ENCODE assay signal across 9 cellular contexts in genomic region chr3:73868688-73869315, GRCh38.
DNase-seq lines count a peak whose midpoint lies in the region; ATAC-seq and TF ChIP-seq lines count a peak whose summit lies in the region.
"Had no signal": no experiment of that assay in that cellular context is flagged by ENCODE, and none has a peak within 500 bp of the region (broad histone marks: within the 10 kb centered on the region; RNA-seq: fewer than 3 reads in every experiment).

No MANE protein-coding gene starts in this region.

- H3K9me3 ChIP-seq in NT2/D1 (ENCODE audit: insufficient read depth, low read length) (0 out of 2 replicates have a peak, but pooled peaks cover 7% of the 10 kb centered on the region), esophagus squamous epithelium (no peaks in the 10 kb centered on the region), osteoblast (ENCODE audit: low read depth, low read length) (no peaks in the 10 kb centered on the region)

- TF ChIP-seq CTCF in esophagus squamous epithelium (IDR thresholded peaks at IDR 0.05) (peak in 4 of 6 experiments; percentile 23 to 55 (median 36)), osteoblast (IDR thresholded peaks at IDR 0.05; ENCODE audit: extremely low read depth, low read depth, low read length) (peak; percentile 67)

- H3K27ac ChIP-seq in esophagus squamous epithelium = no peak overlapping the region
- H3K27ac ChIP-seq in osteoblast (ENCODE audit: low read depth, low read length) = no peak overlapping the region

- H3K36me3 Mint-ChIP-seq in stimulated activated effector memory CD8-positive, alpha-beta T cell treated with anti-CD3 and anti-CD28 coated beads, Interleukin-12 subunit alpha, Interleukin-12 subunit beta, amount 100 ng/mL, for 72 hours = no peaks in the 10 kb centered on the region
- H3K36me3 Mint-ChIP-seq: activated naive CD8-positive, alpha-beta T cell treated with anti-CD3 and anti-CD28 coated beads, Interleukin-2, amount 10 ng/mL, durations not matched to agents 7 days and 5 days had no signal

- TF ChIP-seq POLR2A in esophagus squamous epithelium (IDR thresholded peaks at IDR 0.05) = no peak

- no peaks in the 10 kb centered on the region for H3K79me2 ChIP-seq in osteoblast (ENCODE audit: insufficient read depth, low read length)

- H3K4me2 ChIP-seq in osteoblast (ENCODE audit: insufficient read depth, low read length) = no peak overlapping the region

- WGBS in esophagus squamous epithelium, 2 donors = 53 to 55% methylated on average over 3 of the region's 3 CpGs

- DNase-seq in Right ventricle myocardium inferior (ENCODE audit: missing footprints) = no peak
- no peak for DNase-seq in cardiac septum (ENCODE audit: low spot score)
- DNase-seq in NT2/D1 (ENCODE audit: low read depth, low spot score) = peak; percentile 30
- no peak for DNase-seq in esophagus squamous epithelium (lab: John Stamatoyannopoulos, UW)
- peak; percentile 86 for DNase-seq in osteoblast (ENCODE audit: insufficient read length, low spot score, missing footprints)
- DNase-seq in stimulated activated effector memory CD8-positive, alpha-beta T cell treated with anti-CD3 and anti-CD28 coated beads, Interleukin-12 subunit alpha, Interleukin-12 subunit beta, amount 100 ng/mL, for 72 hours (ENCODE audit: low spot score in 2 of 2) = no peak
- DNase-seq: activated naive CD8-positive, alpha-beta T cell treated with anti-CD3 and anti-CD28 coated beads, Interleukin-2, amount 10 ng/mL, durations not matched to agents 7 days and 5 days had no signal

- ATAC-seq in Right ventricle myocardium inferior (peak; percentile 56), GM18867 (IDR thresholded peaks at IDR 0.05; ENCODE audit: unreplicated experiment) (no peak), GM21528 (IDR thresholded peaks at IDR 0.05; ENCODE audit: low FRiP score, unreplicated experiment) (no peak)
- ATAC-seq in stimulated activated effector memory CD8-positive, alpha-beta T cell treated with anti-CD3 and anti-CD28 coated beads, Interleukin-12 subunit alpha, Interleukin-12 subunit beta, amount 100 ng/mL, for 72 hours = no peak

- no peak overlapping the region for H3K9ac ChIP-seq in NT2/D1 (ENCODE audit: insufficient read length, low read depth)

- no peak overlapping the region for H3K27ac Mint-ChIP-seq in stimulated activated effector memory CD8-positive, alpha-beta T cell treated with anti-CD3 and anti-CD28 coated beads, Interleukin-12 subunit alpha, Interleukin-12 subunit beta, amount 100 ng/mL, for 72 hours
- H3K27ac Mint-ChIP-seq: activated naive CD8-positive, alpha-beta T cell treated with anti-CD3 and anti-CD28 coated beads, Interleukin-2, amount 10 ng/mL, durations not matched to agents 7 days and 5 days had no signal

- H3K36me3 ChIP-seq in NT2/D1 (ENCODE audit: insufficient read depth, insufficient read length, low read length) = no peaks in the 10 kb centered on the region
- H3K36me3 ChIP-seq in esophagus squamous epithelium = no peaks in the 10 kb centered on the region
- H3K36me3 ChIP-seq in osteoblast (ENCODE audit: insufficient read depth, low read length) = no peaks in the 10 kb centered on the region

- H3K4me3 ChIP-seq in NT2/D1 (ENCODE audit: insufficient read length, low read depth) (no peak overlapping the region), esophagus squamous epithelium (no peak overlapping the region), osteoblast (ENCODE audit: insufficient read depth, low read length) (no peak overlapping the region)

- peak overlapping the region; percentile 42 for H2AFZ ChIP-seq in osteoblast (ENCODE audit: low read length)

- intact Hi-C loops in Right ventricle myocardium inferior (cut with DNase I) (no loop called here), cardiac septum (cut with DNase I) (loop anchor here (10.0 kb wide), 1 partner anchor 396 kb away; no protein-coding TSS in a partner anchor), esophagus squamous epithelium (cut with DNase I) (no loop called here)

- H3K4me3 Mint-ChIP-seq in stimulated activated effector memory CD8-positive, alpha-beta T cell treated with anti-CD3 and anti-CD28 coated beads, Interleukin-12 subunit alpha, Interleukin-12 subunit beta, amount 100 ng/mL, for 72 hours = no peak overlapping the region
- H3K4me3 Mint-ChIP-seq: activated naive CD8-positive, alpha-beta T cell treated with anti-CD3 and anti-CD28 coated beads, Interleukin-2, amount 10 ng/mL, durations not matched to agents 7 days and 5 days had no signal

- no peaks in the 10 kb centered on the region for H3K4me1 Mint-ChIP-seq in stimulated activated effector memory CD8-positive, alpha-beta T cell treated with anti-CD3 and anti-CD28 coated beads, Interleukin-12 subunit alpha, Interleukin-12 subunit beta, amount 100 ng/mL, for 72 hours
- H3K4me1 Mint-ChIP-seq: activated naive CD8-positive, alpha-beta T cell treated with anti-CD3 and anti-CD28 coated beads, Interleukin-2, amount 10 ng/mL, durations not matched to agents 7 days and 5 days had no signal

- H3K4me1 ChIP-seq in NT2/D1 (ENCODE audit: insufficient read depth, insufficient read length) (no peaks in the 10 kb centered on the region), esophagus squamous epithelium (no peaks in the 10 kb centered on the region), osteoblast (ENCODE audit: insufficient read depth, low read length) (no peaks in the 10 kb centered on the region)

- peaks cover 6% of the 10 kb centered on the region for H3K9me3 Mint-ChIP-seq in stimulated activated effector memory CD8-positive, alpha-beta T cell treated with anti-CD3 and anti-CD28 coated beads, Interleukin-12 subunit alpha, Interleukin-12 subunit beta, amount 100 ng/mL, for 72 hours

- no peaks in the 10 kb centered on the region for H4K20me1 ChIP-seq in osteoblast (ENCODE audit: insufficient read depth, low read length)

- no peaks in the 10 kb centered on the region for H3K27me3 ChIP-seq in NT2/D1 (ENCODE audit: insufficient read depth, insufficient read length)
- no peaks in the 10 kb centered on the region for H3K27me3 ChIP-seq in esophagus squamous epithelium
- H3K27me3 ChIP-seq in osteoblast (ENCODE audit: insufficient read depth, low read length) = peaks cover 16% of the 10 kb centered on the region

Comparison
In these comparisons a context has a peak if more than half of its experiments do, and no peak if none do; other contexts are left out.
1. DNase-seq: peak in NT2/D1 (single experiment) and osteoblast (single experiment); none in Right ventricle myocardium inferior (single experiment), cardiac septum (single experiment), esophagus squamous epithelium (single experiment) and stimulated activated effector memory CD8-positive, alpha-beta T cell treated with anti-CD3 and anti-CD28 coated beads, Interleukin-12 subunit alpha, Interleukin-12 subunit beta, amount 100 ng/mL, for 72 hours (0 of 2).